ENCODE assay signal across 8 cellular contexts in genomic region chr6:144064402-144064830, GRCh38. TPM values are rescaled to one million over a fixed set of nuclear protein-coding genes. Genes with fewer than 3 reads are reported as not detected.
DNase-seq lines count a peak whose midpoint lies in the region; ATAC-seq lines count a peak whose summit lies in the region.

No MANE protein-coding gene starts in this region.

- H3K36me3 Mint-ChIP-seq in activated naive CD8-positive, alpha-beta T cell treated with anti-CD3 and anti-CD28 coated beads for 36 hours, result peaks cover 6% of the 10 kb centered on the region

- no peak overlapping the region; the same call in 1 of the 2 replicates for H3K27ac ChIP-seq in SJCRH30

- peaks cover 38% of the 10 kb centered on the region for H3K4me1 Mint-ChIP-seq in activated naive CD8-positive, alpha-beta T cell treated with anti-CD3 and anti-CD28 coated beads for 36 hours

- H3K27me3 ChIP-seq in SJCRH30, result peaks cover 20% of the 10 kb centered on the region

- ATAC-seq in GM18517 (IDR thresholded peaks at IDR 0.05; ENCODE audit: unreplicated experiment) (peak; percentile 20), HG02943 (IDR thresholded peaks at IDR 0.05; ENCODE audit: low read depth, unreplicated experiment) (peak; percentile 7)

- H3K9me3 Mint-ChIP-seq in activated naive CD8-positive, alpha-beta T cell treated with anti-CD3 and anti-CD28 coated beads for 36 hours, result no peaks in the 10 kb centered on the region

- peak overlapping the region; percentile 83 for H3K4me3 Mint-ChIP-seq in activated naive CD8-positive, alpha-beta T cell treated with anti-CD3 and anti-CD28 coated beads for 36 hours

- peaks cover 10% of the 10 kb centered on the region for H3K27me3 Mint-ChIP-seq in activated naive CD8-positive, alpha-beta T cell treated with anti-CD3 and anti-CD28 coated beads for 36 hours

- peak overlapping the region; percentile 84 for H3K27ac Mint-ChIP-seq in activated naive CD8-positive, alpha-beta T cell treated with anti-CD3 and anti-CD28 coated beads for 36 hours

- no peaks in the 10 kb centered on the region for H3K36me3 ChIP-seq in SJCRH30

- H3K4me3 ChIP-seq in SJCRH30 (peak overlapping the region; percentile 68), iPS-11a (ENCODE audit: low read depth, low read length) (peak overlapping the region; percentile 44)

- 0 out of 2 replicates have a peak, but pooled peaks cover 6% of the 10 kb centered on the region for H3K4me1 ChIP-seq in SJCRH30

- DNase-seq in SJCRH30 (peak in 1 of 2 experiments; percentile 26), DMS153 (lab: John Stamatoyannopoulos, UW) (no peak), occipital lobe (lab: John Stamatoyannopoulos, UW) (no peak)
- DNase-seq in activated naive CD8-positive, alpha-beta T cell treated with anti-CD3 and anti-CD28 coated beads for 36 hours, result peak; percentile 79
- peak; percentile 40 to 69 for DNase-seq in stimulated activated CD4-positive, alpha-beta T cell treated with anti-CD3 and anti-CD28 coated beads, Interleukin-12 subunit alpha, Interleukin-12 subunit beta, amount 100 ng/mL, for 24 hours (ENCODE audit: low read depth in 2 of 2)

- H3K9me3 ChIP-seq in SJCRH30 (replicated peaks), result no peaks in the 10 kb centered on the region

RNA-seq across cellular contexts. Expression of gene SF3B5, which starts 31.0 kb away (rescaled TPM):
- total RNA-seq in SJCRH30 (2014; rRNA removed; shearing (Covaris generic)), result 116 and 118 TPM in 2 replicates
- total RNA-seq in activated naive CD8-positive, alpha-beta T cell treated with anti-CD3 and anti-CD28 coated beads for 36 hours, result 100 to 1,000 TPM; 258 to 260 TPM
- 37.1 TPM for total RNA-seq in occipital lobe

RNA-seq across cellular contexts. Expression of gene PLAGL1, which starts 56.4 kb away (rescaled TPM):
- total RNA-seq in SJCRH30 (2014; rRNA removed; shearing (Covaris generic)), result 66.5 and 77.2 TPM in 2 replicates
- 10 to 100 TPM; 13.1 to 14.5 TPM for total RNA-seq in activated naive CD8-positive, alpha-beta T cell treated with anti-CD3 and anti-CD28 coated beads for 36 hours
- 16.2 TPM for total RNA-seq in occipital lobe

Comparison
In these comparisons a context has a peak if more than half of its experiments do, and no peak if none do; other contexts are left out.
1. DNase-seq: peak in activated naive CD8-positive, alpha-beta T cell treated with anti-CD3 and anti-CD28 coated beads for 36 hours (single experiment) and stimulated activated CD4-positive, alpha-beta T cell treated with anti-CD3 and anti-CD28 coated beads, Interleukin-12 subunit alpha, Interleukin-12 subunit beta, amount 100 ng/mL, for 24 hours (2 of 2); none in DMS153 (single experiment) and occipital lobe (single experiment).